9 cellular contexts compared by ENCODE assay signal in the genomic region with DNA sequence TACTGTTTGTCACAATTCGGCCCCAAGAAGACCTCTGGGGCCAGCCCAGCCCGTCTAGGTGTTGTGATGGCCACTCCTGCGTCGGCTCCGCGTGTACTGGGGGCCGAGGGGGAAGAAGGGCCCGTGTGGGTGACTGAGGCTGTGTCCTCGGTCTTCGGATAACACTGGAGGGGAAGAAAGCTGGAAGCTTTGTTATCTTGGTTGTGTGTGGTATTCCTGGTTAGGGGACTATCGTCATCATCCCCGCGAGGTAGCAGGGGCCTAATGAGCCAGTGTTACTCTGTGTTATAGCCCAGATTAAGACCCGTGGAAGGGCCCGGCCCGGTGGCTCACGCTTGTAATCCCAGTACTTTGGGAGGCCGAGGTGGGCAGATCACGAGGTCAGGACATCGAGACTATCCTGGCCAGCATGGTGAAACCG. TPM values are rescaled to one million over a fixed set of nuclear protein-coding genes. Genes with fewer than 3 reads are reported as not detected.
DNase-seq lines count a peak whose midpoint lies in the region; ATAC-seq and TF ChIP-seq lines count a peak whose summit lies in the region.
"Had no signal": no experiment of that assay in that cellular context is flagged by ENCODE, and none has a peak within 500 bp of the region (broad histone marks: within the 10 kb centered on the region; RNA-seq: fewer than 3 reads in every experiment).

No MANE protein-coding gene starts in this region.

- no peak for ATAC-seq in DND-41 (ENCODE audit: insufficient read depth, low read depth)
- ATAC-seq in GM21526 (IDR thresholded peaks at IDR 0.05; ENCODE audit: low FRiP score, unreplicated experiment) = no peak

- H4K20me1 ChIP-seq in DND-41 (ENCODE audit: insufficient read depth, low read length) (peaks cover 25% of the 10 kb centered on the region), osteoblast (ENCODE audit: insufficient read depth, low read length) (peaks cover 2% of the 10 kb centered on the region)

- H3K27me3 ChIP-seq in DND-41 (ENCODE audit: insufficient read depth, low read length, poor library complexity) (no peaks in the 10 kb centered on the region), SJCRH30 (no peaks in the 10 kb centered on the region), osteoblast (ENCODE audit: insufficient read depth, low read length) (no peaks in the 10 kb centered on the region)

- H3K4me3 ChIP-seq in DND-41 (ENCODE audit: low read depth in 1 of 2, low read length in 2 of 2) = peak overlapping the region; percentile 98
- H3K4me3 ChIP-seq in SJCRH30 = peak overlapping the region; percentile 69
- peak overlapping the region; percentile 87 for H3K4me3 ChIP-seq in epithelial cell of esophagus (ENCODE audit: low read length)
- peak overlapping the region; percentile 98 for H3K4me3 ChIP-seq in osteoblast (ENCODE audit: insufficient read depth, low read length)

- H3K9me3 ChIP-seq in DND-41 (ENCODE audit: insufficient read depth, low read length, severe bottlenecking) (no peaks in the 10 kb centered on the region), SJCRH30 (replicated peaks) (no peaks in the 10 kb centered on the region), osteoblast (ENCODE audit: low read depth, low read length) (no peaks in the 10 kb centered on the region)

- peaks cover 43% of the 10 kb centered on the region for H3K36me3 ChIP-seq in DND-41 (ENCODE audit: insufficient read depth, low read length)
- peaks cover 3% of the 10 kb centered on the region; the same call in 1 of the 2 replicates for H3K36me3 ChIP-seq in SJCRH30
- peaks cover 38% of the 10 kb centered on the region for H3K36me3 ChIP-seq in osteoblast (ENCODE audit: insufficient read depth, low read length)

- H3K9ac ChIP-seq in DND-41 (ENCODE audit: low read depth, low read length) = peak overlapping the region; percentile 99

- DNase-seq in DND-41 (no peak), SJCRH30 (no peak), epithelial cell of esophagus (ENCODE audit: low read depth) (no peak), osteoblast (ENCODE audit: insufficient read length, low spot score, missing footprints) (no peak), glomerular visceral epithelial cell (ENCODE audit: extremely low spot score) (no peak), HPDE6-E6E7 (ENCODE audit: extremely low spot score) (no peak), ureter (ENCODE audit: low spot score) (no peak)

- peaks cover 23% of the 10 kb centered on the region for H3K4me1 ChIP-seq in DND-41 (ENCODE audit: insufficient read depth, low read length)
- no peaks in the 10 kb centered on the region for H3K4me1 ChIP-seq in SJCRH30
- H3K4me1 ChIP-seq in osteoblast (ENCODE audit: insufficient read depth, low read length) = peaks cover 4% of the 10 kb centered on the region

- H3K79me2 ChIP-seq in DND-41 (ENCODE audit: insufficient read depth, low read length) (peaks cover 56% of the 10 kb centered on the region), osteoblast (ENCODE audit: insufficient read depth, low read length) (peaks cover 51% of the 10 kb centered on the region)

- TF ChIP-seq CTCF in DND-41 (IDR thresholded peaks at IDR 0.05; ENCODE audit: borderline replicate concordance, extremely low read depth, low read length, poor library complexity, severe bottlenecking) = no peak
- no peak for TF ChIP-seq CTCF in epithelial cell of esophagus (IDR thresholded peaks at IDR 0.05; ENCODE audit: insufficient read depth, low read depth, low read length, missing control alignments)
- TF ChIP-seq CTCF in osteoblast (IDR thresholded peaks at IDR 0.05; ENCODE audit: extremely low read depth, low read depth, low read length) = no peak

- H2AFZ ChIP-seq in DND-41 (ENCODE audit: low read depth, low read length) = peak overlapping the region; percentile 96; the same call in 1 of the 2 replicates
- peak overlapping the region; percentile 84 for H2AFZ ChIP-seq in osteoblast (ENCODE audit: low read length)

- H3K27ac ChIP-seq in DND-41 (ENCODE audit: low read length) (peak overlapping the region; percentile 95), SJCRH30 (peak overlapping the region; percentile 86), osteoblast (ENCODE audit: low read depth, low read length) (peak overlapping the region; percentile 83)

- H3K4me2 ChIP-seq in DND-41 (ENCODE audit: insufficient read depth, low read length) (peak overlapping the region; percentile 94), osteoblast (ENCODE audit: insufficient read depth, low read length) (peak overlapping the region; percentile 94)

RNA-seq across cellular contexts. Expression of gene MTG1, which starts 0.9 kb away (rescaled TPM):
- total RNA-seq in SJCRH30 (2014; rRNA removed; shearing (Covaris generic)) = 21.7 and 26.4 TPM in 2 replicates
- total RNA-seq in osteoblast = 28.3 and 31.5 TPM in 2 replicates
- total RNA-seq in ureter = 66.2 TPM

RNA-seq across cellular contexts. Expression of gene PAOX, which starts 15.7 kb away (rescaled TPM):
- not detected in 2 replicates for total RNA-seq in SJCRH30 (2014; rRNA removed; shearing (Covaris generic))
- 5.9 and 7.6 TPM in 2 replicates for total RNA-seq in osteoblast
- 5.2 TPM for total RNA-seq in ureter

RNA-seq across cellular contexts. Expression of gene ECHS1, which starts 21.7 kb away (rescaled TPM):
- 63.6 and 65.7 TPM in 2 replicates for total RNA-seq in SJCRH30 (2014; rRNA removed; shearing (Covaris generic))
- total RNA-seq in osteoblast (55.4 and 56.1 TPM in 2 replicates), ureter (130 TPM)

RNA-seq across cellular contexts. Expression of gene SPRN, which starts 29.6 kb away (rescaled TPM):
- not detected in 2 replicates for total RNA-seq in SJCRH30 (2014; rRNA removed; shearing (Covaris generic))
- total RNA-seq in osteoblast (under 0.01 TPM in 2 replicates), ureter (not detected)
- total RNA-seq: HT1080 had no signal

RNA-seq across cellular contexts. Expression of gene FUOM, which starts 37.0 kb away (rescaled TPM):
- total RNA-seq in SJCRH30 (2014; rRNA removed; shearing (Covaris generic)) = not detected in 2 replicates
- 5.1 and 6.5 TPM in 2 replicates for total RNA-seq in osteoblast
- 20.3 TPM for total RNA-seq in ureter
